9 cellular contexts compared by ENCODE assay signal in the genomic region with DNA sequence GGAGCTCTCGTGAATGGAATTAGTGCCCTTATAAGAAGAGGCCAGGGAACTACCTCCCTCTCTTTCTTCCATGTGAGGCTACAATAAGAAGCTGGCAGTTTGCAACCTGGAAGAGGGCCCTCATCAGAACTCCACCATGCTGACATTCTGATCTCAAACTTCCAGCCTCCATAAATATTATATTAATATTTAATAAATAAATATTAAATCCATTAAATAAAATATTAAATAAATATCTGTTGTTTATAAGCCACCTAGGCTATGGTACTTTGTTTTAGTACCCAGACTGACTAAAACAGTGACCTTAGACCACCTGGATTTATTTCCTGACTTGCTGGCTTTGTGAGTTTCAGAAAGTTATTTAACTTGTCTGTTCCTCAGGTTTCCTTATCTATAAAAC.
"Had no signal": no experiment of that assay in that cellular context is flagged by ENCODE, and none has a peak within 500 bp of the region (broad histone marks: within the 10 kb centered on the region; RNA-seq: fewer than 3 reads in every experiment).

No MANE protein-coding gene starts in this region.

- H3K4me1 ChIP-seq: HAP-1 had no signal

- H3K4me3 Mint-ChIP-seq: GM23338, H9, HFFc6 had no signal

- H3K4me3 ChIP-seq: GM23248, GM23338, HAP-1 had no signal

- H3K36me3 ChIP-seq: HAP-1 had no signal

- H3K27ac ChIP-seq: GM23248 had no signal

- H3K27ac Mint-ChIP-seq: GM23338, H9, HFFc6 had no signal

- H3K9me3 Mint-ChIP-seq: GM23338, HFFc6 had no signal

- DNase-seq: GM23248, GOT3, H7, H9, HCEC 1CT, HFFc6 had no signal

- ATAC-seq: GM23338, HCT116 had no signal

- H3K9me3 ChIP-seq: HAP-1 had no signal
